Comparison of ENCODE assay signal across 11 cellular contexts in genomic region chr1:86155061-86155806, GRCh38. TPM values are rescaled to one million over a fixed set of nuclear protein-coding genes. Genes with fewer than 3 reads are reported as not detected.
DNase-seq lines count a peak whose midpoint lies in the region; ATAC-seq and TF ChIP-seq lines count a peak whose summit lies in the region.
"Had no signal": no experiment of that assay in that cellular context is flagged by ENCODE, and none has a peak within 500 bp of the region (broad histone marks: within the 10 kb centered on the region; RNA-seq: fewer than 3 reads in every experiment).

No MANE protein-coding gene starts in this region.

- no peak for ATAC-seq in activated B cell treated with CpG ODN at 0.5 μM for 24 hours (ENCODE audit: low read depth)
- ATAC-seq in psoas muscle, result peak; percentile 38 to 50 (median 44)
- no peak for ATAC-seq in GM21515 (IDR thresholded peaks at IDR 0.05; ENCODE audit: unreplicated experiment)
- ATAC-seq in GM21390 (IDR thresholded peaks at IDR 0.05; ENCODE audit: unreplicated experiment), result no peak

- peak overlapping the region; percentile 31 to 61 for H3K27ac ChIP-seq in right atrium auricular region
- no peak overlapping the region for H3K27ac ChIP-seq in psoas muscle
- H3K27ac ChIP-seq: KMS-11 had no signal

- no peaks in the 10 kb centered on the region for H3K36me3 Mint-ChIP-seq in activated B cell treated with CpG ODN at 0.5 μM for 24 hours (ENCODE audit: low read depth)
- H3K36me3 Mint-ChIP-seq: stimulated activated naive B cell treated with anti-CD40 and anti-IgM and Interleukin-4, amounts not matched to agents 10 μg/mL and 1 μg/mL and 100 μg/mL, for 72 hours had no signal

- H3K9me3 ChIP-seq in right atrium auricular region, result no peaks in the 10 kb centered on the region
- no peaks in the 10 kb centered on the region for H3K9me3 ChIP-seq in psoas muscle

- H3K36me3 ChIP-seq in right atrium auricular region (no peaks in the 10 kb centered on the region), psoas muscle (ENCODE audit: insufficient read depth in 1 of 2, low read depth in 1 of 2) (no peaks in the 10 kb centered on the region)

- no peak overlapping the region for H3K4me3 Mint-ChIP-seq in activated B cell treated with CpG ODN at 0.5 μM for 24 hours
- H3K4me3 Mint-ChIP-seq: activated CD4-positive, alpha-beta T cell treated with anti-CD3 and anti-CD28 coated beads, Interleukin-2, amount 10 ng/mL, durations not matched to agents 7 days and 5 days had no signal

- peaks cover 34% of the 10 kb centered on the region for H3K27me3 Mint-ChIP-seq in activated B cell treated with CpG ODN at 0.5 μM for 24 hours

- H3K4me1 Mint-ChIP-seq in activated B cell treated with CpG ODN at 0.5 μM for 24 hours, result peaks cover 13% of the 10 kb centered on the region

- TF ChIP-seq CTCF in activated B cell treated with CpG ODN at 0.5 μM for 24 hours (IDR thresholded peaks at IDR 0.05), result no peak
- TF ChIP-seq CTCF in right atrium auricular region (IDR thresholded peaks at IDR 0.05), result no peak
- TF ChIP-seq CTCF in psoas muscle (IDR thresholded peaks at IDR 0.05), result no peak

- intact Hi-C loops in activated B cell treated with CpG ODN at 0.5 μM for 24 hours (cut with micrococcal nuclease) (no loop called here), psoas muscle (cut with DNase I) (loop anchor here in 1 of 2 donors (10.0 kb wide), 2 partner anchors 90 to 200 kb away; no protein-coding TSS in a partner anchor)

- no peaks in the 10 kb centered on the region for H3K27me3 ChIP-seq in right atrium auricular region
- no peaks in the 10 kb centered on the region for H3K27me3 ChIP-seq in psoas muscle (ENCODE audit: insufficient read depth in 3 of 3, low read length in 2 of 3)

- CTCF ChIA-PET in activated B cell treated with CpG ODN at 0.5 μM for 24 hours (lab: Charles Lee), result no interaction called here

- DNase-seq in Daoy (ENCODE audit: low read depth), result peak; percentile 21
- peak; percentile 7 for DNase-seq in activated B cell treated with CpG ODN at 0.5 μM for 24 hours
- peak; percentile 61 for DNase-seq in right atrium auricular region (ENCODE audit: low spot score)
- peak; percentile 17 to 46 for DNase-seq in psoas muscle
- no peak for DNase-seq in NCI-H2196 (lab: John Stamatoyannopoulos, UW; ENCODE audit: unreplicated experiment)
- no peak for DNase-seq in NCI-H1092 treated with DMSO at 0.1 percent for 48 hours (lab: John Stamatoyannopoulos, UW)
- DNase-seq: activated CD4-positive, alpha-beta T cell treated with anti-CD3 and anti-CD28 coated beads, Interleukin-2, amount 10 ng/mL, durations not matched to agents 7 days and 5 days; stimulated activated naive B cell treated with anti-CD40 and anti-IgM and Interleukin-4, amounts not matched to agents 10 μg/mL and 1 μg/mL and 100 μg/mL, for 72 hours had no signal

- 6 to 10% (median 7%) methylated on average over 33 to 42 of the region's 42 CpGs for WGBS in psoas muscle, 3 donors

- no peaks in the 10 kb centered on the region for H3K9me3 Mint-ChIP-seq in activated B cell treated with CpG ODN at 0.5 μM for 24 hours
- H3K9me3 Mint-ChIP-seq: activated CD4-positive, alpha-beta T cell treated with anti-CD3 and anti-CD28 coated beads, Interleukin-2, amount 10 ng/mL, durations not matched to agents 7 days and 5 days had no signal

- no peak overlapping the region for H3K27ac Mint-ChIP-seq in activated B cell treated with CpG ODN at 0.5 μM for 24 hours
- H3K27ac Mint-ChIP-seq: activated CD4-positive, alpha-beta T cell treated with anti-CD3 and anti-CD28 coated beads, Interleukin-2, amount 10 ng/mL, durations not matched to agents 7 days and 5 days; stimulated activated naive B cell treated with anti-CD40 and anti-IgM and Interleukin-4, amounts not matched to agents 10 μg/mL and 1 μg/mL and 100 μg/mL, for 72 hours had no signal

- peaks cover 0 to 24% of the 10 kb centered on the region in 2 donors for H3K4me1 ChIP-seq in right atrium auricular region
- no peaks in the 10 kb centered on the region for H3K4me1 ChIP-seq in psoas muscle

- POLR2A ChIA-PET in activated B cell treated with CpG ODN at 0.5 μM for 24 hours (lab: Charles Lee), result no interaction called here

- H3K4me3 ChIP-seq in right atrium auricular region, result peak overlapping the region; percentile 27 to 49
- H3K4me3 ChIP-seq in psoas muscle, result peak overlapping the region; percentile 72

RNA-seq across cellular contexts. Expression of gene COL24A1, which starts 1.3 kb away (rescaled TPM):
- total RNA-seq in Daoy (2014; rRNA removed; shearing (Covaris generic)), result 0.06 and 0.09 TPM in 2 replicates
- total RNA-seq in activated B cell treated with CpG ODN at 0.5 μM for 24 hours (not detected in 2 replicates), right atrium auricular region (1 to 10 TPM in 1 of 2 donors, under 1 TPM in 1; 0.67 to 1.0 TPM), psoas muscle (1 to 10 TPM in 1 of 4 donors, under 1 TPM in 3; 0.13 to 1.3 (median 0.30) TPM)
- polyA plus RNA-seq in psoas muscle, result under 1 TPM; 0.03 to 0.05 (median 0.03) TPM
- total RNA-seq: activated CD4-positive, alpha-beta T cell treated with anti-CD3 and anti-CD28 coated beads, Interleukin-2, amount 10 ng/mL, durations not matched to agents 7 days and 5 days had no signal

Comparison
In these comparisons a context has a peak if more than half of its experiments do, and no peak if none do; other contexts are left out.
1. DNase-seq: peak in Daoy (single experiment), activated B cell treated with CpG ODN at 0.5 μM for 24 hours (single experiment), right atrium auricular region (single experiment) and psoas muscle (2 of 2); none in NCI-H2196 (single experiment) and NCI-H1092 treated with DMSO at 0.1 percent for 48 hours (single experiment).
2. ATAC-seq: peak in psoas muscle (4 of 4); none in activated B cell treated with CpG ODN at 0.5 μM for 24 hours (single experiment), GM21515 (single experiment) and GM21390 (single experiment).